Comparison of ENCODE assay signal across 15 cellular contexts in the genomic region with DNA sequence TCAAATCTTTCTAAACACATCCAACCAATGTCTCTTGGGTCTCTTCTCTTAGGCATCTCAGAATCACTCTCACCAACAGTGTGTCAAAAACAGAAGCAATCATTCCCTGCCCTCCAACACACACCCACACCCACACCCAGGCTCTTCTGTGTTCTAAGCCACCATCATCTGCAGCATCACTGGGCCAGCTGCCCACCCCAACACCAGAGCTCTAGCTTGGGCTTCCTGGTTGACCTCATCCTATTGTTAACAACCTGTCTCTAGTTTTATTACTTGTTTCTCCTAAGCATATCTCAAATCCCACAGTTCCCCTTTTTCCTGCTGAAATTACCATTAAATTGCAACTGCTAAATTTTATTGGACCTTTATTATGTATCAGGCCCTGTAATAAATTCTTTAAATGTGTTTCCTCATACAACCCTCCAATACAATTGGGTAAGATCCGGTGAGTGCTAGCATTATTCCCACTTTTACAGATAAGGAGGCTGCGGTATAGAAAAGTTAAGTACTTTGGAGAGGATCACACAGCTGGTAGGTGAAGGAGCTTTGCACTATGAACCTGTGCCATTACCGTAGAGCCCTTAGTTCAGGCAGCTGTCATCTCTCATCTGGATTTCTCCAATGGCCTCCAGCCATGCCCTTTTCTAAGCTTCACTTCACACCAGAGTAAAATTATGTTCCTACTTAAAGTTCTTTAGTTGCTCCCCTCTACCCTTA.
DNase-seq lines count a peak whose midpoint lies in the region; ATAC-seq and TF ChIP-seq lines count a peak whose summit lies in the region.
"Had no signal": no experiment of that assay in that cellular context is flagged by ENCODE, and none has a peak within 500 bp of the region (broad histone marks: within the 10 kb centered on the region; RNA-seq: fewer than 3 reads in every experiment).

No MANE protein-coding gene starts in this region.

- H3K36me3 ChIP-seq in mucosa of descending colon (ENCODE audit: low read depth) (no peaks in the 10 kb centered on the region), left lung (no peaks in the 10 kb centered on the region), PC-3 (ENCODE audit: low read depth, low read length) (no peaks in the 10 kb centered on the region)
- H3K36me3 ChIP-seq: BLaER1, HAP-1 had no signal

- no peak overlapping the region for H2AFZ ChIP-seq in PC-3 (ENCODE audit: low read length)
- H2AFZ ChIP-seq: GM23248 had no signal

- peaks cover 0 to 4% of the 10 kb centered on the region in 2 donors for H3K27me3 ChIP-seq in left lung
- H3K27me3 ChIP-seq in PC-3 (ENCODE audit: low read length) = no peaks in the 10 kb centered on the region
- H3K27me3 ChIP-seq: BLaER1 had no signal

- intact Hi-C loops in mucosa of descending colon (cut with DNase I, micrococcal nuclease) (loop anchor here (5.0 to 10.0 kb wide), 2 partner anchors 193 to 315 kb away; no protein-coding TSS in a partner anchor), left lung (cut with DNase I) (no loop called here), PC-3 (cut with micrococcal nuclease) (no loop called here)

- H3K4me2 ChIP-seq in PC-3 (ENCODE audit: low read length) = no peak overlapping the region
- H3K4me2 ChIP-seq: BLaER1 had no signal

- H3K9me3 ChIP-seq in mucosa of descending colon (no peaks in the 10 kb centered on the region), left lung (no peaks in the 10 kb centered on the region), PC-3 (ENCODE audit: low read length) (no peaks in the 10 kb centered on the region)
- H3K9me3 ChIP-seq: BLaER1, HAP-1 had no signal

- CTCF ChIA-PET in PC-3 (lab: Charles Lee) = interaction anchor here (1.1 kb wide), 1 partner anchor 192 kb away, joined by 4 read pairs; no protein-coding TSS in a partner anchor

- DNase-seq in DMS79 (lab: John Stamatoyannopoulos, UW) (peak; percentile 40), NCI-H524 (lab: John Stamatoyannopoulos, UW) (peak; percentile 27 to 77), dermis microvascular lymphatic vessel endothelial cell (ENCODE audit: low read depth in 2 of 2) (peak; percentile 70 to 77), mucosa of descending colon (no peak), kidney glomerular epithelial cell (lab: John Stamatoyannopoulos, UW) (no peak), left lung (no peak), PC-3 (no peak)
- DNase-seq: 8988T; Calu3; CD8-positive, alpha-beta T cell; GM23248; IMR-90 had no signal

- no peak for TF ChIP-seq CTCF in mucosa of descending colon (IDR thresholded peaks at IDR 0.05)
- no peak for TF ChIP-seq CTCF in left lung (IDR thresholded peaks at IDR 0.05)
- no peak for TF ChIP-seq CTCF in PC-3 (conservative IDR thresholded peaks at IDR 0.05; ENCODE audit: low read depth, low read length)

- POLR2A ChIA-PET in PC-3 (lab: Charles Lee; ENCODE audit: unreplicated experiment) = no interaction called here

- H3K9ac ChIP-seq in PC-3 (ENCODE audit: low read length) = no peak overlapping the region
- H3K9ac ChIP-seq: BLaER1, GM23248 had no signal

- H3K9me2 ChIP-seq in PC-3 (replicated peaks; ENCODE audit: low read length) = no peaks in the 10 kb centered on the region

- no peak overlapping the region for H3K27ac ChIP-seq in left lung
- no peak overlapping the region for H3K27ac ChIP-seq in PC-3 (ENCODE audit: low read length)
- H3K27ac ChIP-seq: BLaER1, GM23248 had no signal

- no peaks in the 10 kb centered on the region for H4K20me1 ChIP-seq in PC-3 (ENCODE audit: low read length)
- H4K20me1 ChIP-seq: BLaER1 had no signal

- no peaks in the 10 kb centered on the region for H3F3A ChIP-seq in PC-3 (ENCODE audit: low read length, unreplicated experiment)

- H3K79me2 ChIP-seq in PC-3 (ENCODE audit: low read length) = no peaks in the 10 kb centered on the region

- H3K4me1 ChIP-seq in mucosa of descending colon (ENCODE audit: low read depth) (no peaks in the 10 kb centered on the region), left lung (peaks cover 0 to 3% of the 10 kb centered on the region in 2 donors), PC-3 (ENCODE audit: insufficient read depth, low read length) (0 out of 2 replicates have a peak, but pooled peaks cover 4% of the 10 kb centered on the region)
- H3K4me1 ChIP-seq: BLaER1 had no signal

- no TSS peak for BruUV-seq in PC-3 (replicated peaks; lab: Mats Ljungman, UMichigan)

- H3K4me3 ChIP-seq in mucosa of descending colon (no peak overlapping the region), left lung (no peak overlapping the region), PC-3 (ENCODE audit: low read length) (no peak overlapping the region)
- H3K4me3 ChIP-seq: BLaER1, GM23248, HAP-1 had no signal

- ATAC-seq in mucosa of descending colon (peak; percentile 67), left lung (no peak), PC-3 (no peak), HG03565 (IDR thresholded peaks at IDR 0.05; ENCODE audit: unreplicated experiment) (no peak)
- ATAC-seq: CD8-positive, alpha-beta T cell had no signal

Comparison
In these comparisons a context has a peak if more than half of its experiments do, and no peak if none do; other contexts are left out.
1. DNase-seq: peak in DMS79 (single experiment), NCI-H524 (2 of 2) and dermis microvascular lymphatic vessel endothelial cell (2 of 2); none in mucosa of descending colon (0 of 3), kidney glomerular epithelial cell (single experiment), left lung (0 of 2) and PC-3 (single experiment).
2. intact Hi-C loops: an anchor here in mucosa of descending colon (5.0 to 10.0 kb wide); none called in left lung and PC-3.